ENCODE assay signal across 13 cellular contexts in the genomic region with DNA sequence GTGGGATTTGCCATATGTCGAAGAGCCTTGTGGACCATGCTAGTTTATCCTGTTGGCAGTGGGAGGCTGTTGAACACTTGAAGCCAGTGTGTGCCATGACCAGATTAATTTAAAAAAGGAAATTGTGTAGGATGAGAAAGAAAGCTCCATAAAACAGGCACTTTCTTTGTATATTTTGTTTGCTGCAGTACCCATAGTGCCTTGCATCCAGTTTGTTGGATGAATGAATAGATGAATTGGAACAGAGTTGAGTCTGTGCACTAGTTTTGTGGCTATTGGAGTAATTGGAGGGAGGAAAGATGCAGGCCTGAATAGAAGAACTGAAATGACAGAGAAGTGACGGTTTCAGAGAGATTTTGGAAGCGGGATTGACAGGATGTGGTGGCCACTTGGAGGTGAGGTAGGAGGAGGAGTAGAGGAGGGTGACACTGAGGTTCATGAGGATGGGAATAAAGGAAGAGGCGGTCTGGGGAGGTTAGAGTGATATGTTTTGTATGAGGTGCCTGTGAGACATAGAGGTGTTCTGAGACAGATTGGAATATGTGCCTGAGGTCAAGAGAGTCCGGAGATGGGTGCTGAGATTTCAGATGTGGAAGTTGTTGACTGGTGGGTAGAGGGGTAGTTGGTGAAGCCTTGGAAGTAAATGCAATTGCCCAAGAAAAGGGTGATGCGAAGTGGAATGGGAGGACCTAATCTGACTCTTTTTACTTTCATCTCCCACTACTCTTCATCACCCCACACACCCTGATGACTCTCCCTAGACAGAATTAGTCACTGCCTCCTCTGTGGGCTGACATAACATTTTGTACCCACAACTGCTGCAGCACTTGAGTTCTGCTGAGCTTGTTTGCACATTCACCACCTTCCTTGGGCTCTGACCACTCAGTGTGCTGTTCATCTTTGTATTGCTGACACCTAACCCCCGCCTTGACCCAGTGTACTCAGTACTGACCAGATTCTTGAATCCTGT. TPM values are rescaled to one million over a fixed set of nuclear protein-coding genes. Genes with fewer than 3 reads are reported as not detected.
A peak's percentile ranks its signal among the peaks of the same experiment; 100 is the strongest.
DNase-seq lines count a peak whose midpoint lies in the region; ATAC-seq and TF ChIP-seq lines count a peak whose summit lies in the region.
"Had no signal": no experiment of that assay in that cellular context is flagged by ENCODE, and none has a peak within 500 bp of the region (broad histone marks: within the 10 kb centered on the region; RNA-seq: fewer than 3 reads in every experiment).

No MANE protein-coding gene starts in this region.

- ATAC-seq in CD4-positive, alpha-beta T cell (ENCODE audit: poor library complexity) = peak; percentile 47
- no peak for ATAC-seq in HG03175 (IDR thresholded peaks at IDR 0.05; ENCODE audit: unreplicated experiment)
- ATAC-seq in HG02623 (IDR thresholded peaks at IDR 0.05; ENCODE audit: unreplicated experiment) = no peak
- ATAC-seq: HCT116 had no signal

- no peaks in the 10 kb centered on the region for H3K27me3 Mint-ChIP-seq in CD4-positive, alpha-beta T cell
- no peaks in the 10 kb centered on the region for H3K27me3 Mint-ChIP-seq in T-helper 2 cell treated with Interferon-gamma antibody and Interleukin-4, amounts not matched to agents 5 μg/mL and 100 μg/mL, for 36 hours (ENCODE audit: low read depth)
- H3K27me3 Mint-ChIP-seq in brain = no peaks in the 10 kb centered on the region

- H3K27ac Mint-ChIP-seq in CD4-positive, alpha-beta T cell = peak overlapping the region; percentile 14
- H3K27ac Mint-ChIP-seq in T-helper 2 cell treated with Interferon-gamma antibody and Interleukin-4, amounts not matched to agents 5 μg/mL and 100 μg/mL, for 36 hours = peak overlapping the region; percentile 68
- H3K27ac Mint-ChIP-seq in brain = peak overlapping the region in 4 of 5 experiments; percentile 30 to 79 (median 38)

- no peaks in the 10 kb centered on the region for H3K9me3 ChIP-seq in CD4-positive, alpha-beta T cell (ENCODE audit: control insufficient read depth, low read length)

- intact Hi-C loops in CD4-positive, alpha-beta T cell (cut with DNase I, micrococcal nuclease) = no loop called here

- H3K36me3 Mint-ChIP-seq in CD4-positive, alpha-beta T cell (ENCODE audit: low read depth) = peaks cover 73% of the 10 kb centered on the region
- H3K36me3 Mint-ChIP-seq in T-helper 2 cell treated with Interferon-gamma antibody and Interleukin-4, amounts not matched to agents 5 μg/mL and 100 μg/mL, for 36 hours (ENCODE audit: low read depth) = peaks cover 41% of the 10 kb centered on the region
- H3K36me3 Mint-ChIP-seq in brain = peaks cover 11% of the 10 kb centered on the region

- TF ChIP-seq CTCF in CD4-positive, alpha-beta T cell (IDR thresholded peaks at IDR 0.05) = no peak
- TF ChIP-seq CTCF in brain (conservative IDR thresholded peaks at IDR 0.05) = no peak

- H3K27me3 ChIP-seq in CD4-positive, alpha-beta T cell (ENCODE audit: control insufficient read depth, insufficient read depth, low read length) = no peaks in the 10 kb centered on the region
- H3K27me3 ChIP-seq: hepatocyte had no signal

- no peaks in the 10 kb centered on the region for H3K9me3 Mint-ChIP-seq in CD4-positive, alpha-beta T cell
- H3K9me3 Mint-ChIP-seq in T-helper 2 cell treated with Interferon-gamma antibody and Interleukin-4, amounts not matched to agents 5 μg/mL and 100 μg/mL, for 36 hours = no peaks in the 10 kb centered on the region
- no peaks in the 10 kb centered on the region for H3K9me3 Mint-ChIP-seq in brain

- POLR2A ChIA-PET in CD4-positive, alpha-beta T cell (lab: Charles Lee) = no interaction called here

- H3K4me1 Mint-ChIP-seq in CD4-positive, alpha-beta T cell (ENCODE audit: low read depth) = peaks cover 86% of the 10 kb centered on the region
- peaks cover 53% of the 10 kb centered on the region for H3K4me1 Mint-ChIP-seq in T-helper 2 cell treated with Interferon-gamma antibody and Interleukin-4, amounts not matched to agents 5 μg/mL and 100 μg/mL, for 36 hours (ENCODE audit: low read depth)
- H3K4me1 Mint-ChIP-seq in brain = peaks cover 81% of the 10 kb centered on the region

- peak in 1 of 10 experiments; percentile 8 for DNase-seq in CD4-positive, alpha-beta T cell
- peak; percentile 73 for DNase-seq in T-helper 2 cell treated with Interferon-gamma antibody and Interleukin-4, amounts not matched to agents 5 μg/mL and 100 μg/mL, for 36 hours (ENCODE audit: low spot score)
- peak; percentile 60 for DNase-seq in pons (ENCODE audit: low spot score)
- DNase-seq in NCI-H187 treated with DMSO at 0.1 percent for 48 hours (lab: John Stamatoyannopoulos, UW) = no peak
- no peak for DNase-seq in germinal center (ENCODE audit: low spot score)
- DNase-seq: NCI-H146, WERI-Rb-1 had no signal

- peak overlapping the region; percentile 0 for H3K4me3 Mint-ChIP-seq in CD4-positive, alpha-beta T cell
- peak overlapping the region; percentile 9 for H3K4me3 Mint-ChIP-seq in T-helper 2 cell treated with Interferon-gamma antibody and Interleukin-4, amounts not matched to agents 5 μg/mL and 100 μg/mL, for 36 hours
- H3K4me3 Mint-ChIP-seq in brain = peak overlapping the region in 4 of 5 experiments; percentile 8 to 34 (median 24)

- CTCF ChIA-PET in CD4-positive, alpha-beta T cell (lab: Charles Lee) = interaction anchor here (0.9 to 1.2 kb wide), 2 partner anchors 55 to 108 kb away, joined by 3 read pairs; no protein-coding TSS in a partner anchor

- H3K27ac ChIP-seq in CD4-positive, alpha-beta T cell (ENCODE audit: low read depth, low read length) = no peak overlapping the region
- H3K27ac ChIP-seq: hepatocyte, WERI-Rb-1 had no signal

RNA-seq across cellular contexts. Expression of a gene that starts 5.1 kb away (rescaled TPM):
- total RNA-seq in CD4-positive, alpha-beta T cell = 10 to 100 TPM; 30.5 to 32.0 TPM
- polyA plus RNA-seq in brain (ENCODE audit: insufficient read depth, low read depth, low replicate concordance) = 105 TPM

RNA-seq across cellular contexts. Expression of a gene that starts 39.0 kb away (rescaled TPM):
- total RNA-seq in CD4-positive, alpha-beta T cell = not detected
- 1.6 TPM for polyA plus RNA-seq in brain (ENCODE audit: insufficient read depth, low read depth, low replicate concordance)
- total RNA-seq: G401 had no signal

RNA-seq across cellular contexts. Expression of a gene that starts 52.9 kb away (rescaled TPM):
- 10 to 100 TPM; 22.2 to 24.1 TPM for total RNA-seq in CD4-positive, alpha-beta T cell
- polyA plus RNA-seq in brain (ENCODE audit: insufficient read depth, low read depth, low replicate concordance) = 9.4 TPM

Comparison
In these comparisons a context has a peak if more than half of its experiments do, and no peak if none do; other contexts are left out.
1. DNase-seq: peak in T-helper 2 cell treated with Interferon-gamma antibody and Interleukin-4, amounts not matched to agents 5 μg/mL and 100 μg/mL, for 36 hours (single experiment) and pons (single experiment); none in NCI-H187 treated with DMSO at 0.1 percent for 48 hours (single experiment) and germinal center (single experiment).
2. H3K27ac Mint-ChIP-seq: peak in every context shown above with its lines; median percentile 68 in T-helper 2 cell treated with Interferon-gamma antibody and Interleukin-4, amounts not matched to agents 5 μg/mL and 100 μg/mL, for 36 hours; 38 in brain; 14 in CD4-positive, alpha-beta T cell.
3. Peak in every context shown above with its lines, with median percentiles within 50 percentile points of each other: H3K4me3 Mint-ChIP-seq.